Comparison of ENCODE assay signal across 11 cellular contexts in the genomic region with DNA sequence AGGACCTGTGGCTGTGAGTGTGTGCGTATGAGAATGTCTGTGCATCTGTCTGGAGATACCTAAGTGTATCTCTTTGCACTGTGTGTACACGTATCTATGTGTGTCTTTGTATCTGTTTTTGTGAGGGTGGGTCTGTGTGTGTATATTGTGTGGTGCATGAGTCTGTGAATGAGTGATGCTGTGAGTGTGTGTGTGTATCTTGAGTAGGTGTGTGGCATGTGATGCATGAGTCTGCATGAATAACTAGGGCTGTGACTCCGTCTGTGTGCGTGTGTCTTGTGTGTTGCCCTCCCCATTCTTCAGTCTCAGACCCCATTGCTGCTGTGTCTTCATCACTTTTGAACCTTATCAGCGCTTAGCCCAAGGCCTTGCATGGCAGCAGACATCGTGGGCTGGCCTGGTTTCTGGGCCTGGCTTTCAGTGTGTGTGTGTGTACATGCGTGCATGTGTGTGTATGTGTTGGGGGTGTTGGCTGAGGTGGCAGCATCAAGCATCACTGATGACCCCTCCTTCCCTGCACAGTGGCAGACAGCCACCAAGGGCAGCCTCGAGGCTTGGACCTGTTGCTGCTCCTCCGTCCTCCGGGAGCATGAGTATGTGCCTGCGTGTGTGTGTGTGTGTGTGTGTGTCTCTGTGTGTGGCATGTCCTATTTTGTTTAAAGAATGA. TPM values are rescaled to one million over a fixed set of nuclear protein-coding genes. Genes with fewer than 3 reads are reported as not detected.
DNase-seq lines count a peak whose midpoint lies in the region; ATAC-seq and TF ChIP-seq lines count a peak whose summit lies in the region.
"Had no signal": no experiment of that assay in that cellular context is flagged by ENCODE, and none has a peak within 500 bp of the region (broad histone marks: within the 10 kb centered on the region; RNA-seq: fewer than 3 reads in every experiment).

No MANE protein-coding gene starts in this region.

- H3K36me3 ChIP-seq in CD4-positive, CD25-positive, alpha-beta regulatory T cell (ENCODE audit: control insufficient read depth, insufficient read depth, low read length): no peaks in the 10 kb centered on the region
- no peaks in the 10 kb centered on the region for H3K36me3 ChIP-seq in neural cell (ENCODE audit: insufficient read depth, low read length)

- H3K9me3 Mint-ChIP-seq in CD4-positive, CD25-positive, alpha-beta regulatory T cell: peaks cover 0 to 1% (median 0%) of the 10 kb centered on the region in 7 donors
- H3K9me3 Mint-ChIP-seq in T-cell (no peaks in the 10 kb centered on the region), CD14-positive monocyte (peaks cover 0 to 5% (median 2%) of the 10 kb centered on the region in 7 donors)

- no peak for TF ChIP-seq RAD21 in neural cell (conservative IDR thresholded peaks at IDR 0.05)

- H3K9ac ChIP-seq in neural cell (ENCODE audit: low read length): peak overlapping the region; percentile 83

- DNase-seq in CD4-positive, CD25-positive, alpha-beta regulatory T cell: no peak
- DNase-seq in T-cell: peak in 2 of 34 experiments; percentile 4 to 5
- peak; percentile 18 for DNase-seq in fibroblast of pulmonary artery (ENCODE audit: low read depth)
- no peak for DNase-seq in RWPE1 (ENCODE audit: low spot score)
- DNase-seq in effector CD4-positive, alpha-beta T cell: no peak
- no peak for DNase-seq in CD14-positive monocyte (ENCODE audit: low spot score)
- DNase-seq in effector CD8-positive, alpha-beta T cell (lab: John Stamatoyannopoulos, UW): no peak
- DNase-seq: NCI-H82 had no signal

- H3K4me1 ChIP-seq in CD4-positive, CD25-positive, alpha-beta regulatory T cell (ENCODE audit: control insufficient read depth, insufficient read depth, low read length, poor library complexity, severe bottlenecking): peaks cover 15% of the 10 kb centered on the region

- H3K4me1 Mint-ChIP-seq in CD4-positive, CD25-positive, alpha-beta regulatory T cell: peaks cover 5 to 20% (median 13%) of the 10 kb centered on the region in 4 donors
- H3K4me1 Mint-ChIP-seq in T-cell (peaks cover 9 to 31% (median 13%) of the 10 kb centered on the region in 3 donors), CD14-positive monocyte (peaks cover 5% of the 10 kb centered on the region)

- no peak overlapping the region for H3K27ac ChIP-seq in CD4-positive, CD25-positive, alpha-beta regulatory T cell (ENCODE audit: insufficient read depth, low read length, poor library complexity, severe bottlenecking)
- H3K27ac ChIP-seq in neural cell (ENCODE audit: low read length): peak overlapping the region; percentile 59
- H3K27ac ChIP-seq in RWPE1: no peak overlapping the region

- H3K4me3 Mint-ChIP-seq in CD4-positive, CD25-positive, alpha-beta regulatory T cell: peak overlapping the region; percentile 46 to 68 (median 54)
- H3K4me3 Mint-ChIP-seq in T-cell (peak overlapping the region; percentile 13 to 54 (median 43)), CD14-positive monocyte (peak overlapping the region in 1 of 2 donors; percentile 11)

- H3K4me2 ChIP-seq in neural cell (ENCODE audit: low read length): peak overlapping the region; percentile 60

- H4K20me1 ChIP-seq in neural cell (ENCODE audit: insufficient read depth): no peaks in the 10 kb centered on the region

- H3K9me2 ChIP-seq in neural cell (ENCODE audit: insufficient read depth, low read length): no peaks in the 10 kb centered on the region

- no peaks in the 10 kb centered on the region for H3K9me3 ChIP-seq in CD4-positive, CD25-positive, alpha-beta regulatory T cell (ENCODE audit: control insufficient read depth in 2 of 2, low read length in 2 of 2)
- H3K9me3 ChIP-seq in neural cell (ENCODE audit: low read length): no peaks in the 10 kb centered on the region

- no peak overlapping the region for H3K4me3 ChIP-seq in CD4-positive, CD25-positive, alpha-beta regulatory T cell (ENCODE audit: low read depth, low read length)
- H3K4me3 ChIP-seq in fibroblast of pulmonary artery (replicated peaks; ENCODE audit: low read depth, low read length): no peak overlapping the region
- peak overlapping the region; percentile 88 for H3K4me3 ChIP-seq in neural cell (ENCODE audit: low read length)

- H3K27me3 ChIP-seq in CD4-positive, CD25-positive, alpha-beta regulatory T cell (ENCODE audit: control insufficient read depth, insufficient read depth, low read length): no peaks in the 10 kb centered on the region
- no peaks in the 10 kb centered on the region for H3K27me3 ChIP-seq in neural cell (ENCODE audit: insufficient read depth, low read depth, low read length)

- TF ChIP-seq EP300 in neural cell (conservative IDR thresholded peaks at IDR 0.05; ENCODE audit: poor library complexity, severe bottlenecking): no peak

- peak overlapping the region in 2 of 3 donors; percentile 15 to 63 for H3K27ac Mint-ChIP-seq in CD4-positive, CD25-positive, alpha-beta regulatory T cell
- H3K27ac Mint-ChIP-seq in T-cell (peak overlapping the region; percentile 1 to 12), CD14-positive monocyte (no peak overlapping the region)

- TF ChIP-seq CTCF in fibroblast of pulmonary artery (IDR thresholded peaks at IDR 0.05; ENCODE audit: low read length, missing control alignments) (no peak), neural cell (IDR thresholded peaks at IDR 0.05; ENCODE audit: poor library complexity, severe bottlenecking) (no peak), RWPE1 (conservative IDR thresholded peaks at IDR 0.05; ENCODE audit: low read depth) (no peak), CD14-positive monocyte (IDR thresholded peaks at IDR 0.05) (no peak)

- no peaks in the 10 kb centered on the region for H3K36me3 Mint-ChIP-seq in CD4-positive, CD25-positive, alpha-beta regulatory T cell
- no peaks in the 10 kb centered on the region for H3K36me3 Mint-ChIP-seq in T-cell
- no peaks in the 10 kb centered on the region for H3K36me3 Mint-ChIP-seq in CD14-positive monocyte

- H2AFZ ChIP-seq in neural cell (ENCODE audit: low read depth, low read length): no peak overlapping the region

- CTCF ChIA-PET in T-cell (lab: Charles Lee): interaction anchor here in 1 of 2 donors (1.4 kb wide), 1 partner anchor 39 kb away, joined by 5 read pairs; no protein-coding TSS in a partner anchor
- CTCF ChIA-PET in RWPE1 (lab: Yijun Ruan, JAX): no interaction called here

- ATAC-seq in CD4-positive, CD25-positive, alpha-beta regulatory T cell (ENCODE audit: low read depth in 2 of 2): no peak
- no peak for ATAC-seq in T-cell (replicated peaks in 1 of 4)

- peaks cover 8% of the 10 kb centered on the region for H3F3A ChIP-seq in neural cell (ENCODE audit: insufficient read depth, low read length, poor library complexity, severe bottlenecking)

- POLR2A ChIA-PET in T-cell (lab: Charles Lee): no interaction called here
- POLR2A ChIA-PET in RWPE1 (lab: Yijun Ruan, JAX; ENCODE audit: low non-redundant PET): no interaction called here

- H3K79me2 ChIP-seq in neural cell (replicated peaks; ENCODE audit: insufficient read depth, low read length): no peaks in the 10 kb centered on the region

- peaks cover 5% of the 10 kb centered on the region for H3K27me3 Mint-ChIP-seq in CD4-positive, CD25-positive, alpha-beta regulatory T cell
- H3K27me3 Mint-ChIP-seq in T-cell: no peaks in the 10 kb centered on the region
- peaks cover 25 to 41% (median 34%) of the 10 kb centered on the region in 3 donors for H3K27me3 Mint-ChIP-seq in CD14-positive monocyte (ENCODE audit: low read depth in 3 of 3)

- intact Hi-C loops in CD14-positive monocyte (cut with micrococcal nuclease): no loop called here

TF ChIP-seq in neural cell, 6 proteins besides CTCF, POLR2A, EP300 and RAD21:
- TF ChIP-seq, protein P1, sequence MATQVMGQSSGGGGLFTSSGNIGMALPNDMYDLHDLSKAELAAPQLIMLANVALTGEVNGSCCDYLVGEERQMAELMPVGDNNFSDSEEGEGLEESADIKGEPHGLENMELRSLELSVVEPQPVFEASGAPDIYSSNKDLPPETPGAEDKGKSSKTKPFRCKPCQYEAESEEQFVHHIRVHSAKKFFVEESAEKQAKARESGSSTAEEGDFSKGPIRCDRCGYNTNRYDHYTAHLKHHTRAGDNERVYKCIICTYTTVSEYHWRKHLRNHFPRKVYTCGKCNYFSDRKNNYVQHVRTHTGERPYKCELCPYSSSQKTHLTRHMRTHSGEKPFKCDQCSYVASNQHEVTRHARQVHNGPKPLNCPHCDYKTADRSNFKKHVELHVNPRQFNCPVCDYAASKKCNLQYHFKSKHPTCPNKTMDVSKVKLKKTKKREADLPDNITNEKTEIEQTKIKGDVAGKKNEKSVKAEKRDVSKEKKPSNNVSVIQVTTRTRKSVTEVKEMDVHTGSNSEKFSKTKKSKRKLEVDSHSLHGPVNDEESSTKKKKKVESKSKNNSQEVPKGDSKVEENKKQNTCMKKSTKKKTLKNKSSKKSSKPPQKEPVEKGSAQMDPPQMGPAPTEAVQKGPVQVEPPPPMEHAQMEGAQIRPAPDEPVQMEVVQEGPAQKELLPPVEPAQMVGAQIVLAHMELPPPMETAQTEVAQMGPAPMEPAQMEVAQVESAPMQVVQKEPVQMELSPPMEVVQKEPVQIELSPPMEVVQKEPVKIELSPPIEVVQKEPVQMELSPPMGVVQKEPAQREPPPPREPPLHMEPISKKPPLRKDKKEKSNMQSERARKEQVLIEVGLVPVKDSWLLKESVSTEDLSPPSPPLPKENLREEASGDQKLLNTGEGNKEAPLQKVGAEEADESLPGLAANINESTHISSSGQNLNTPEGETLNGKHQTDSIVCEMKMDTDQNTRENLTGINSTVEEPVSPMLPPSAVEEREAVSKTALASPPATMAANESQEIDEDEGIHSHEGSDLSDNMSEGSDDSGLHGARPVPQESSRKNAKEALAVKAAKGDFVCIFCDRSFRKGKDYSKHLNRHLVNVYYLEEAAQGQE (IDR thresholded peaks at IDR 0.05; ENCODE audit: borderline replicate concordance): no peak
- TF ChIP-seq TAF1 (IDR thresholded peaks at IDR 0.05; ENCODE audit: low read depth) (no peak), EZH2 (IDR thresholded peaks at IDR 0.05; ENCODE audit: borderline replicate concordance, insufficient read depth, low read length, poor library complexity, severe bottlenecking) (no peak), POLR2AphosphoS5 (IDR thresholded peaks at IDR 0.05) (no peak), MXI1 (conservative IDR thresholded peaks at IDR 0.05; ENCODE audit: poor library complexity, severe bottlenecking) (no peak), SMC3 (conservative IDR thresholded peaks at IDR 0.05; ENCODE audit: poor library complexity) (no peak)
TF ChIP-seq in neural cell: peak in this region for 0.

RNA-seq across cellular contexts. Expression of a gene that starts 1.4 kb away (rescaled TPM):
- total RNA-seq in CD4-positive, CD25-positive, alpha-beta regulatory T cell: 2.9 TPM
- polyA plus RNA-seq in CD4-positive, CD25-positive, alpha-beta regulatory T cell: under 1 TPM in 3 of 4 donors, not detected in 1; 0.09 to 0.47 (median 0.40) TPM
- total RNA-seq in T-cell: 1 to 10 TPM in 4 of 5 donors, under 1 TPM in 1; 0.82 to 2.1 (median 1.7) TPM
- polyA plus RNA-seq in neural cell (7.5 and 9.2 TPM in 2 replicates), CD14-positive monocyte (not detected)
- polyA minus RNA-seq in neural cell: 12.9 and 13.2 TPM in 2 replicates
- total RNA-seq: HT1080 had no signal

RNA-seq across cellular contexts. Expression of a gene that starts 32.9 kb away (rescaled TPM):
- total RNA-seq in CD4-positive, CD25-positive, alpha-beta regulatory T cell: not detected
- not detected for polyA plus RNA-seq in CD4-positive, CD25-positive, alpha-beta regulatory T cell
- not detected for total RNA-seq in T-cell
- polyA plus RNA-seq in neural cell (0.14 and 0.16 TPM in 2 replicates), CD14-positive monocyte (not detected)
- 0.24 TPM in 1 of 2 replicates, not detected in the other for polyA minus RNA-seq in neural cell
- total RNA-seq: HT1080, subcutaneous adipose tissue had no signal

Comparison
In these comparisons a context has a peak if more than half of its experiments do, and no peak if none do; other contexts are left out.
1. H3K27ac Mint-ChIP-seq: peak in CD4-positive, CD25-positive, alpha-beta regulatory T cell (2 of 3) and T-cell (2 of 2); none in CD14-positive monocyte (0 of 7).